Comparison of ENCODE assay signal across 8 cellular contexts in the genomic region with DNA sequence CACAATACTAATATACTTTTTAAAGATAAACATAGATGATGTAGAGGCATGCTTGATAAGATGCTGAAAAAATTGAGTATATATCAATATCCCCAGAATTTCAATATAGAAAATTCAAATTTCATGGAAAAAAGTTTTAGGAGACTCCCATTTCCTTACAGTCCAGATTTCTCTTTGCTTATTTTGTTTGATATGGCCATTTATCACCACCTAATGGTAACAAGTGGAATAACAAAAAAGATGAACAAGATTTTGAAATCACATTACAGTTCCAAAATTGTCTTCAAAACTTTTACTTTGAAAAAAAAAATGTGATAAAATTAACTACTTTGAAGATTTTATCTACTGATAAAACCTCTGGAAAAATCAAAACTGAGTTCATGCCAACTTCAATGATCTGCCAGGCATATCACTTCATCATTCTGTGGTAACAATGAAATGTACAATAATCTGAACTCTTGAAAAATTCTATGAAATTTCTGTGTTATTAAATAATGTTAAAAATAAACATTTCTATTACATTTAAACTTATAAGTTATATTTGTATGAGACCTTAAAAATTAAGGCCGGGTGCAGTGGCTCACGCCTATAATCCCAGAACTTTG. TPM values are rescaled to one million over a fixed set of nuclear protein-coding genes. Genes with fewer than 3 reads are reported as not detected.
DNase-seq lines count a peak whose midpoint lies in the region; ATAC-seq and TF ChIP-seq lines count a peak whose summit lies in the region.

No MANE protein-coding gene starts in this region.

- H3K27ac Mint-ChIP-seq in activated T-helper 2 cell treated with anti-CD3 and anti-CD28 coated beads, Interferon-gamma antibody, Interleukin-2, Interleukin-4, amounts not matched to agents 10 μg/mL and 5 μg/mL and 100 μg/mL, durations not matched to agents 14 hours and 24 hours and 36 hours, result no peak overlapping the region

- no peak overlapping the region for H4K8ac ChIP-seq in neuronal stem cell (ENCODE audit: low read depth, low read length)

- H3K36me3 ChIP-seq in DOHH2 (ENCODE audit: control insufficient read depth, low read length) (no peaks in the 10 kb centered on the region), MM.1S (replicated peaks; ENCODE audit: insufficient read depth, low read length) (no peaks in the 10 kb centered on the region), brain microvascular endothelial cell (replicated peaks) (no peaks in the 10 kb centered on the region), left lung (no peaks in the 10 kb centered on the region), neuronal stem cell (replicated peaks in 1 of 2; ENCODE audit: control insufficient read depth in 2 of 2, insufficient read depth in 2 of 2, low read length in 2 of 2) (no peaks in the 10 kb centered on the region)

- no peak overlapping the region for H3K14ac ChIP-seq in neuronal stem cell (ENCODE audit: low read length)

- H3K79me1 ChIP-seq in neuronal stem cell (ENCODE audit: low read depth, low read length), result no peaks in the 10 kb centered on the region

- intact Hi-C loops in left lung (cut with DNase I), result loop anchor here in 1 of 2 donors (10.0 kb wide), 2 partner anchors 157 to 407 kb away; no protein-coding TSS in a partner anchor
- intact Hi-C loops in activated T-helper 2 cell treated with anti-CD3 and anti-CD28 coated beads, Interferon-gamma antibody, Interleukin-2, Interleukin-4, amounts not matched to agents 10 μg/mL and 5 μg/mL and 100 μg/mL, durations not matched to agents 14 hours and 24 hours and 36 hours (cut with micrococcal nuclease), result loop anchor here (1.0 to 5.0 kb wide), 2 partner anchors 154 to 405 kb away; no protein-coding TSS in a partner anchor

- in situ Hi-C loops in brain microvascular endothelial cell (cut with HindIII; ENCODE audit: low pct_ligation_motif_present, low sequenced_read_pairs), result no loop called here

- no peak overlapping the region for H4K91ac ChIP-seq in neuronal stem cell (ENCODE audit: low read depth, low read length, poor library complexity)

- H3K4me3 Mint-ChIP-seq in activated T-helper 2 cell treated with anti-CD3 and anti-CD28 coated beads, Interferon-gamma antibody, Interleukin-2, Interleukin-4, amounts not matched to agents 10 μg/mL and 5 μg/mL and 100 μg/mL, durations not matched to agents 14 hours and 24 hours and 36 hours (ENCODE audit: low read depth), result no peak overlapping the region

- DNase-seq in MM.1S (peak; percentile 13), brain microvascular endothelial cell (no peak), left lung (no peak), neuronal stem cell (ENCODE audit: low spot score) (no peak)
- no peak for DNase-seq in activated T-helper 2 cell treated with anti-CD3 and anti-CD28 coated beads, Interferon-gamma antibody, Interleukin-2, Interleukin-4, amounts not matched to agents 10 μg/mL and 5 μg/mL and 100 μg/mL, durations not matched to agents 14 hours and 24 hours and 36 hours (ENCODE audit: low spot score)

- H3K9me3 ChIP-seq in DOHH2 (ENCODE audit: control insufficient read depth, insufficient read depth, low read length) (no peaks in the 10 kb centered on the region), MM.1S (replicated peaks; ENCODE audit: insufficient read depth, low read length) (no peaks in the 10 kb centered on the region), left lung (no peaks in the 10 kb centered on the region), neuronal stem cell (replicated peaks in 1 of 2; ENCODE audit: control insufficient read depth in 2 of 2, insufficient read depth in 1 of 2, low read depth in 1 of 2, low read length in 2 of 2) (no peaks in the 10 kb centered on the region)

- WGBS in neuronal stem cell (ENCODE audit: extremely low coverage in 2 of 2, insufficient read length in 2 of 2, insufficient replicate concordance in 1 of 2), 2 donors, result no CpG with 5 or more reads among the region's 2 CpGs

- H2BK120ac ChIP-seq in neuronal stem cell (ENCODE audit: low read depth, low read length), result no peak overlapping the region

- H3K9ac ChIP-seq in MM.1S (ENCODE audit: low read length) (no peak overlapping the region), neuronal stem cell (ENCODE audit: low read depth, low read length, poor library complexity) (no peak overlapping the region)

- no peaks in the 10 kb centered on the region for H3K36me3 Mint-ChIP-seq in activated T-helper 2 cell treated with anti-CD3 and anti-CD28 coated beads, Interferon-gamma antibody, Interleukin-2, Interleukin-4, amounts not matched to agents 10 μg/mL and 5 μg/mL and 100 μg/mL, durations not matched to agents 14 hours and 24 hours and 36 hours (ENCODE audit: low read depth)

- H3K23ac ChIP-seq in neuronal stem cell (ENCODE audit: low read depth, low read length, poor library complexity), result no peak overlapping the region

- ATAC-seq in left lung, result peak; percentile 69
- no peak for ATAC-seq in HG02938 (IDR thresholded peaks at IDR 0.05; ENCODE audit: unreplicated experiment)
- no peak for ATAC-seq in GM21423 (IDR thresholded peaks at IDR 0.05; ENCODE audit: unreplicated experiment)

- H3K79me2 ChIP-seq in DOHH2 (ENCODE audit: control insufficient read depth, low read length) (no peaks in the 10 kb centered on the region), MM.1S (ENCODE audit: low read length) (no peaks in the 10 kb centered on the region)

- no peak overlapping the region for H2AK5ac ChIP-seq in neuronal stem cell (ENCODE audit: low read depth, low read length)

- no peak overlapping the region for H2BK15ac ChIP-seq in neuronal stem cell (ENCODE audit: low read length)

- H4K20me1 ChIP-seq in DOHH2 (ENCODE audit: control insufficient read depth, insufficient read depth, low read depth, low read length) (no peaks in the 10 kb centered on the region), MM.1S (ENCODE audit: insufficient read depth, low read length) (no peaks in the 10 kb centered on the region)

- H3K4me2 ChIP-seq in DOHH2 (ENCODE audit: low read length) (no peak overlapping the region), MM.1S (ENCODE audit: low read depth, low read length) (no peak overlapping the region), neuronal stem cell (ENCODE audit: insufficient read depth, low read length, poor library complexity, severe bottlenecking) (no peak overlapping the region)

- H3F3A ChIP-seq in DOHH2 (ENCODE audit: control insufficient read depth, insufficient read depth), result no peaks in the 10 kb centered on the region
- no peaks in the 10 kb centered on the region for H3F3A ChIP-seq in MM.1S (ENCODE audit: insufficient read depth, low read length)

- H3K27me3 Mint-ChIP-seq in activated T-helper 2 cell treated with anti-CD3 and anti-CD28 coated beads, Interferon-gamma antibody, Interleukin-2, Interleukin-4, amounts not matched to agents 10 μg/mL and 5 μg/mL and 100 μg/mL, durations not matched to agents 14 hours and 24 hours and 36 hours (ENCODE audit: low read depth), result no peaks in the 10 kb centered on the region

- no peak overlapping the region for H3K27ac ChIP-seq in DOHH2 (ENCODE audit: low read depth, low read length)
- no peak overlapping the region for H3K27ac ChIP-seq in MM.1S (ENCODE audit: low read length)
- H3K27ac ChIP-seq in brain microvascular endothelial cell, result no peak overlapping the region
- H3K27ac ChIP-seq in left lung, result no peak overlapping the region
- H3K27ac ChIP-seq in neuronal stem cell (replicated peaks; ENCODE audit: low read length), result no peak overlapping the region

- no peak overlapping the region for H2AFZ ChIP-seq in MM.1S (ENCODE audit: low read length)
- H2AFZ ChIP-seq in neuronal stem cell (ENCODE audit: low read length), result no peak overlapping the region

- no peaks in the 10 kb centered on the region for H3K4me1 Mint-ChIP-seq in activated T-helper 2 cell treated with anti-CD3 and anti-CD28 coated beads, Interferon-gamma antibody, Interleukin-2, Interleukin-4, amounts not matched to agents 10 μg/mL and 5 μg/mL and 100 μg/mL, durations not matched to agents 14 hours and 24 hours and 36 hours (ENCODE audit: low read depth)

- H3K4me1 ChIP-seq in DOHH2 (ENCODE audit: control insufficient read depth, low read length) (no peaks in the 10 kb centered on the region), MM.1S (ENCODE audit: low read length) (no peaks in the 10 kb centered on the region), left lung (peaks cover 5 to 19% of the 10 kb centered on the region in 2 donors), neuronal stem cell (ENCODE audit: control insufficient read depth in 2 of 2, insufficient read depth in 1 of 2, low read depth in 1 of 2, low read length in 2 of 2) (peaks cover 4 to 7% of the 10 kb centered on the region in 2 donors)

- H3K27me3 ChIP-seq in DOHH2 (ENCODE audit: control insufficient read depth, low read length) (no peaks in the 10 kb centered on the region), MM.1S (replicated peaks; ENCODE audit: insufficient read depth, low read length) (no peaks in the 10 kb centered on the region), brain microvascular endothelial cell (replicated peaks) (no peaks in the 10 kb centered on the region), left lung (no peaks in the 10 kb centered on the region), neuronal stem cell (ENCODE audit: control insufficient read depth in 3 of 3, insufficient read depth in 3 of 3, low read depth in 1 of 3, low read length in 3 of 3) (no peaks in the 10 kb centered on the region)

- H3K9me2 ChIP-seq in DOHH2 (replicated peaks; ENCODE audit: control insufficient read depth, low read length) (no peaks in the 10 kb centered on the region), MM.1S (replicated peaks; ENCODE audit: insufficient read depth, low read length) (no peaks in the 10 kb centered on the region)

- H3K4me3 ChIP-seq in DOHH2 (ENCODE audit: low read length), result no peak overlapping the region
- no peak overlapping the region for H3K4me3 ChIP-seq in MM.1S (ENCODE audit: low read length)
- H3K4me3 ChIP-seq in brain microvascular endothelial cell (ENCODE audit: low read depth, low read length), result no peak overlapping the region
- no peak overlapping the region for H3K4me3 ChIP-seq in left lung
- H3K4me3 ChIP-seq in neuronal stem cell (ENCODE audit: low read length in 2 of 2), result no peak overlapping the region

- TF ChIP-seq CTCF in DOHH2 (IDR thresholded peaks at IDR 0.05; ENCODE audit: low read depth, low read length, poor library complexity, severe bottlenecking), result peak; percentile 51
- peak; percentile 41 for TF ChIP-seq CTCF in MM.1S (IDR thresholded peaks at IDR 0.05; ENCODE audit: low read length)
- peak; percentile 30 for TF ChIP-seq CTCF in brain microvascular endothelial cell (IDR thresholded peaks at IDR 0.05; ENCODE audit: low read depth, low read length, missing control alignments)
- peak; percentile 30 to 39 for TF ChIP-seq CTCF in left lung (IDR thresholded peaks at IDR 0.05)

- H3K4ac ChIP-seq in neuronal stem cell (ENCODE audit: low read length), result no peak overlapping the region

- no peak overlapping the region for H2BK5ac ChIP-seq in neuronal stem cell (ENCODE audit: low read length)

- H3K18ac ChIP-seq in neuronal stem cell (ENCODE audit: low read length), result no peak overlapping the region

- H2BK12ac ChIP-seq in neuronal stem cell (ENCODE audit: low read length), result no peak overlapping the region

- no peaks in the 10 kb centered on the region for H3K9me3 Mint-ChIP-seq in activated T-helper 2 cell treated with anti-CD3 and anti-CD28 coated beads, Interferon-gamma antibody, Interleukin-2, Interleukin-4, amounts not matched to agents 10 μg/mL and 5 μg/mL and 100 μg/mL, durations not matched to agents 14 hours and 24 hours and 36 hours

RNA-seq across cellular contexts. Expression of a gene that starts 17.5 kb away (rescaled TPM):
- total RNA-seq in left lung, result 10 to 100 TPM; 23.1 to 26.2 TPM
- polyA plus RNA-seq in neuronal stem cell (2013, experiment 1 of 2), result 10.3 TPM
- polyA plus RNA-seq in neuronal stem cell (2013, experiment 2 of 2), result 9.3 TPM
- 9.9 TPM in 2 replicates for total RNA-seq in activated T-helper 2 cell treated with anti-CD3 and anti-CD28 coated beads, Interferon-gamma antibody, Interleukin-2, Interleukin-4, amounts not matched to agents 10 μg/mL and 5 μg/mL and 100 μg/mL, durations not matched to agents 14 hours and 24 hours and 36 hours

RNA-seq across cellular contexts. Expression of a gene that starts 25.6 kb away (rescaled TPM):
- under 1 TPM in 1 of 2 donors, not detected in 1; 0.34 TPM for total RNA-seq in left lung
- polyA plus RNA-seq in neuronal stem cell (2013, experiment 1 of 2), result 0.04 TPM
- polyA plus RNA-seq in neuronal stem cell (2013, experiment 2 of 2), result 0.07 TPM
- total RNA-seq in activated T-helper 2 cell treated with anti-CD3 and anti-CD28 coated beads, Interferon-gamma antibody, Interleukin-2, Interleukin-4, amounts not matched to agents 10 μg/mL and 5 μg/mL and 100 μg/mL, durations not matched to agents 14 hours and 24 hours and 36 hours, result not detected in 2 replicates
